12 cellular contexts compared by ENCODE assay signal in genomic region chr1:21313146-21313885, GRCh38. TPM values are rescaled to one million over a fixed set of nuclear protein-coding genes. Genes with fewer than 3 reads are reported as not detected.
DNase-seq lines count a peak whose midpoint lies in the region; ATAC-seq, FAIRE-seq and TF ChIP-seq lines count a peak whose summit lies in the region.
"Had no signal": no experiment of that assay in that cellular context is flagged by ENCODE, and none has a peak within 500 bp of the region (broad histone marks: within the 10 kb centered on the region; RNA-seq: fewer than 3 reads in every experiment).

No MANE protein-coding gene starts in this region.

- H3K27me3 ChIP-seq in HepG2 (ENCODE audit: control insufficient read depth in 1 of 2, insufficient read depth in 2 of 2, low read length in 2 of 2) (no peaks in the 10 kb centered on the region), right lobe of liver (no peaks in the 10 kb centered on the region)
- H3K27me3 ChIP-seq in naive thymus-derived CD4-positive, alpha-beta T cell (ENCODE audit: control insufficient read depth in 2 of 2, insufficient read depth in 2 of 2, low read length in 2 of 2), result no peaks in the 10 kb centered on the region
- H3K27me3 ChIP-seq: BLaER1 had no signal

- no peak overlapping the region for H3K9ac ChIP-seq in HepG2 (ENCODE audit: insufficient read depth, low read depth, low read length)
- H3K9ac ChIP-seq: BLaER1 had no signal

- TF ChIP-seq CTCF in HepG2 (CRISPR knock-in tag; IDR thresholded peaks at IDR 0.05) (no peak), right lobe of liver (IDR thresholded peaks at IDR 0.05) (no peak), coronary artery (IDR thresholded peaks at IDR 0.05) (no peak), mesothelial cell of epicardium (IDR thresholded peaks at IDR 0.05; ENCODE audit: unreplicated experiment) (no peak), natural killer cell (IDR thresholded peaks at IDR 0.05) (no peak)

- ATAC-seq in HepG2 (no peak), right lobe of liver (no peak), natural killer cell (no peak), HG03175 (IDR thresholded peaks at IDR 0.05; ENCODE audit: unreplicated experiment) (no peak)
- no peak for ATAC-seq in naive thymus-derived CD4-positive, alpha-beta T cell

- H3K27ac ChIP-seq in HepG2 (ENCODE audit: extremely low read length, insufficient read depth, low read length) (no peak overlapping the region), right lobe of liver (no peak overlapping the region), coronary artery (peak overlapping the region; percentile 95 to 98)
- H3K27ac ChIP-seq in naive thymus-derived CD4-positive, alpha-beta T cell (ENCODE audit: low read depth, low read length), result no peak overlapping the region
- H3K27ac ChIP-seq: BLaER1 had no signal

- in situ Hi-C loops in HepG2 (cut with HindIII; ENCODE audit: extremely low pct_ligation_motif_present, low pct_unique_long_range_greater_than_20kb), result no loop called here

- H3K4me1 ChIP-seq in HepG2 (ENCODE audit: insufficient read depth, low read length) (peaks cover 45% of the 10 kb centered on the region), right lobe of liver (peaks cover 0 to 31% (median 3%) of the 10 kb centered on the region in 4 donors)
- H3K4me1 ChIP-seq in naive thymus-derived CD4-positive, alpha-beta T cell (ENCODE audit: control insufficient read depth in 2 of 2, insufficient read depth in 2 of 2, low read length in 2 of 2), result peaks cover 0 to 23% of the 10 kb centered on the region in 2 donors

- H3K36me3 ChIP-seq in HepG2 (replicated peaks in 1 of 2; ENCODE audit: control insufficient read depth in 1 of 2, insufficient read depth in 2 of 2, low read length in 2 of 2) (no peaks in the 10 kb centered on the region), right lobe of liver (no peaks in the 10 kb centered on the region)
- H3K36me3 ChIP-seq in naive thymus-derived CD4-positive, alpha-beta T cell (ENCODE audit: control insufficient read depth in 2 of 3, insufficient read depth in 3 of 3, low read length in 3 of 3), result peaks cover 0 to 5% (median 5%) of the 10 kb centered on the region in 3 experiments
- H3K36me3 ChIP-seq: BLaER1 had no signal

- intact Hi-C loops in HepG2 (cut with micrococcal nuclease; ENCODE audit: unreplicated experiment), result no loop called here
- intact Hi-C loops in right lobe of liver (cut with DNase I), result no loop called here
- intact Hi-C loops in natural killer cell (cut with micrococcal nuclease), result no loop called here
- intact Hi-C loops in naive thymus-derived CD4-positive, alpha-beta T cell (cut with micrococcal nuclease), result no loop called here

- CTCF ChIA-PET in HepG2 (lab: Yijun Ruan, JAX; ENCODE audit: low intra/inter-chr PET ratio, low total read pairs), result no interaction called here
- CTCF ChIA-PET in naive thymus-derived CD4-positive, alpha-beta T cell (lab: Charles Lee), result interaction anchor here (0.6 to 3.0 kb wide), 5 partner anchors 11 to 47 kb away, joined by 3 to 8 read pairs (median 4); no protein-coding TSS in a partner anchor

- TF ChIP-seq RAD21 in HepG2 (CRISPR knock-in tag; IDR thresholded peaks at IDR 0.05), result no peak

- TF ChIP-seq EP300 in HepG2 (IDR thresholded peaks at IDR 0.05; ENCODE audit: low read depth in 2 of 2, low read length in 2 of 2) (no peak), HepG2 (CRISPR knock-in tag; IDR thresholded peaks at IDR 0.05; ENCODE audit: borderline replicate concordance) (no peak)

- H3K4me2 ChIP-seq in HepG2 (ENCODE audit: low read depth, low read length), result no peak overlapping the region
- H3K4me2 ChIP-seq: BLaER1 had no signal

- H3K36me3 Mint-ChIP-seq in mesothelial cell of epicardium (no peaks in the 10 kb centered on the region), natural killer cell (no peaks in the 10 kb centered on the region)
- peaks cover 4 to 19% (median 11%) of the 10 kb centered on the region in 5 donors for H3K36me3 Mint-ChIP-seq in naive thymus-derived CD4-positive, alpha-beta T cell
- H3K36me3 Mint-ChIP-seq: immature natural killer cell had no signal

- H3K79me2 ChIP-seq in HepG2 (ENCODE audit: insufficient read depth, low read length), result no peaks in the 10 kb centered on the region

- no peak overlapping the region for H3K4me3 Mint-ChIP-seq in mesothelial cell of epicardium
- no peak overlapping the region for H3K4me3 Mint-ChIP-seq in natural killer cell
- peak overlapping the region in 1 of 10 donors; percentile 32 for H3K4me3 Mint-ChIP-seq in naive thymus-derived CD4-positive, alpha-beta T cell
- H3K4me3 Mint-ChIP-seq: dendritic cell treated with granulocyte-macrophage colony-stimulating factor and Interleukin-4, amounts not matched to agents 40 ng/mL and 50 ng/mL, for 4 days; immature natural killer cell had no signal

- BruUV-seq in HepG2 (replicated peaks; lab: Mats Ljungman, UMichigan), result no TSS peak

- 77% methylated on average over 6 of the region's 6 CpGs for WGBS in HepG2 (ENCODE audit: low lambda C conversion rate)
- 100% methylated on average over 2 of the region's 6 CpGs for WGBS in right lobe of liver (ENCODE audit: insufficient coverage, low coverage, low lambda C conversion rate, missing lambda C conversion rate)

- DNase-seq in HepG2 (ENCODE audit: low spot score) (no peak), right lobe of liver (no peak), coronary artery (ENCODE audit: low spot score) (peak; percentile 86), mesothelial cell of epicardium (ENCODE audit: low spot score in 2 of 2, unreplicated experiment in 2 of 2) (no peak), natural killer cell (no peak), cerebellar nuclear complex (lab: John Stamatoyannopoulos, UW) (no peak)
- no peak for DNase-seq in naive thymus-derived CD4-positive, alpha-beta T cell
- DNase-seq: immature natural killer cell, NCI-H1694 treated with DMSO at 0.1 percent for 48 hours had no signal

- POLR2A ChIA-PET in HepG2 (lab: Yijun Ruan, JAX), result interaction anchor here (0.9 to 2.5 kb wide), 7 partner anchors 10 to 65 kb away, joined by 3 to 13 read pairs (median 6); no protein-coding TSS in a partner anchor
- POLR2A ChIA-PET in naive thymus-derived CD4-positive, alpha-beta T cell (lab: Charles Lee), result interaction anchor here (1.7 to 23.1 kb wide), 3 partner anchors 9 to 19 kb away, joined by 9 to 427 read pairs (median 12); partner anchors contain the start of gene ECE1

- H3K27me3 Mint-ChIP-seq in mesothelial cell of epicardium (ENCODE audit: low read depth) (no peaks in the 10 kb centered on the region), natural killer cell (ENCODE audit: low read depth in 2 of 2) (no peaks in the 10 kb centered on the region)
- H3K27me3 Mint-ChIP-seq in naive thymus-derived CD4-positive, alpha-beta T cell, result no peaks in the 10 kb centered on the region

- H3K4me3 ChIP-seq in HepG2 (replicated peaks in 1 of 3; ENCODE audit: insufficient read depth in 1 of 3, low read depth in 2 of 3, low read length in 3 of 3), result no peak overlapping the region
- H3K4me3 ChIP-seq in right lobe of liver, result no peak overlapping the region
- H3K4me3 ChIP-seq in coronary artery, result no peak overlapping the region
- H3K4me3 ChIP-seq in naive thymus-derived CD4-positive, alpha-beta T cell (ENCODE audit: low read length), result no peak overlapping the region
- H3K4me3 ChIP-seq: BLaER1 had no signal

- H3K4me1 Mint-ChIP-seq in mesothelial cell of epicardium, result peaks cover 36% of the 10 kb centered on the region
- peaks cover 13 to 42% of the 10 kb centered on the region in 2 donors for H3K4me1 Mint-ChIP-seq in natural killer cell
- peaks cover 34 to 68% (median 50%) of the 10 kb centered on the region in 7 donors for H3K4me1 Mint-ChIP-seq in naive thymus-derived CD4-positive, alpha-beta T cell

- FAIRE-seq in HepG2 (lab: Jason Lieb, UNC), result no peak

- H3K27ac Mint-ChIP-seq in mesothelial cell of epicardium (peak overlapping the region; percentile 83), natural killer cell (no peak overlapping the region)
- H3K27ac Mint-ChIP-seq in naive thymus-derived CD4-positive, alpha-beta T cell, result peak overlapping the region in 3 of 9 donors; percentile 12 to 68 (median 20)
- H3K27ac Mint-ChIP-seq: dendritic cell treated with granulocyte-macrophage colony-stimulating factor and Interleukin-4, amounts not matched to agents 40 ng/mL and 50 ng/mL, for 4 days had no signal

- H3K9me3 ChIP-seq in HepG2 (ENCODE audit: low read length) (no peaks in the 10 kb centered on the region), right lobe of liver (no peaks in the 10 kb centered on the region)
- H3K9me3 ChIP-seq in naive thymus-derived CD4-positive, alpha-beta T cell (ENCODE audit: control insufficient read depth in 2 of 3, low read length in 3 of 3), result no peaks in the 10 kb centered on the region

- peaks cover 7% of the 10 kb centered on the region; the same call in 1 of the 2 replicates for H4K20me1 ChIP-seq in HepG2 (ENCODE audit: insufficient read depth, low read length)
- H4K20me1 ChIP-seq: BLaER1 had no signal

- TF ChIP-seq POLR2A in HepG2 (IDR thresholded peaks at IDR 0.05; ENCODE audit: insufficient read depth in 1 of 2, low read depth in 2 of 2, low read length in 2 of 2) (no peak), right lobe of liver (IDR thresholded peaks at IDR 0.05) (no peak)

- H3K9me3 Mint-ChIP-seq in mesothelial cell of epicardium (no peaks in the 10 kb centered on the region), natural killer cell (no peaks in the 10 kb centered on the region)
- H3K9me3 Mint-ChIP-seq in naive thymus-derived CD4-positive, alpha-beta T cell, result no peaks in the 10 kb centered on the region
- H3K9me3 Mint-ChIP-seq: dendritic cell treated with granulocyte-macrophage colony-stimulating factor and Interleukin-4, amounts not matched to agents 40 ng/mL and 50 ng/mL, for 4 days; immature natural killer cell had no signal

- H2AFZ ChIP-seq in HepG2 (ENCODE audit: low read length), result no peak overlapping the region

RNA-seq across cellular contexts. Expression of gene ECE1, which starts 23.1 kb away (rescaled TPM):
- total RNA-seq in HepG2 (2016; rRNA removed; fragmentation: Illumina TruSeq; extraction: Trizol) (11.1 and 21.2 TPM in 2 replicates), right lobe of liver (10 to 100 TPM; 39.7 to 61.3 (median 43.8) TPM), mesothelial cell of epicardium (39.3 to 41.8 TPM (median 41.1 TPM) in 3 replicates), natural killer cell (10 to 100 TPM; 47.2 to 70.1 (median 50.7) TPM)
- 3.1 and 4.6 TPM in 2 replicates for total RNA-seq in HepG2 (2016; cell fraction: cytosol; rRNA removed; fragmentation: Illumina TruSeq; extraction: Trizol; ENCODE audit: low read depth)
- total RNA-seq in HepG2 (2016; cell fraction: insoluble cytoplasmic fraction; rRNA removed; fragmentation: Illumina TruSeq; extraction: Trizol), result 8.0 and 21.1 TPM in 2 replicates
- total RNA-seq in HepG2 (2016; cell fraction: membrane; rRNA removed; fragmentation: Illumina TruSeq; extraction: Trizol), result 5.2 and 6.6 TPM in 2 replicates
- total RNA-seq in HepG2 (2016; cell fraction: nucleus; rRNA removed; fragmentation: Illumina TruSeq; extraction: Trizol), result 18.9 and 25.8 TPM in 2 replicates
- polyA plus RNA-seq in HepG2 (2011; rRNA removed), result 13.5 and 17.0 TPM in 2 replicates
- polyA plus RNA-seq in HepG2 (2011; cell fraction: cytosol; rRNA removed), result 7.9 and 8.8 TPM in 2 replicates
- 20.3 and 20.8 TPM in 2 replicates for polyA plus RNA-seq in HepG2 (2011; cell fraction: nucleus; rRNA removed)
- polyA plus RNA-seq in HepG2 (2012), result 23.5 and 24.3 TPM in 2 replicates
- 1.8 TPM in 2 replicates for polyA plus RNA-seq in HepG2 (2016; cell fraction: cytosol; fragmentation: Illumina TruSeq; extraction: Trizol; ENCODE audit: low read depth)
- 8.3 and 10.9 TPM in 2 replicates for polyA plus RNA-seq in HepG2 (2016; cell fraction: insoluble cytoplasmic fraction; fragmentation: Illumina TruSeq; extraction: Trizol; ENCODE audit: low read depth)
- 2.8 and 3.4 TPM in 2 replicates for polyA plus RNA-seq in HepG2 (2016; cell fraction: membrane; fragmentation: Illumina TruSeq; extraction: Trizol; ENCODE audit: low read depth)
- polyA plus RNA-seq in HepG2 (2016; cell fraction: nucleus; fragmentation: Illumina TruSeq; extraction: Trizol; ENCODE audit: insufficient read depth, low read depth), result 36.4 and 38.3 TPM in 2 replicates
- 34.0 and 41.6 TPM in 2 replicates for polyA minus RNA-seq in HepG2 (2011; rRNA and poly(A)+ RNA removed; ENCODE audit: low replicate concordance)
- polyA minus RNA-seq in HepG2 (2011; cell fraction: cytosol; rRNA and poly(A)+ RNA removed), result 9.9 and 11.8 TPM in 2 replicates
- polyA minus RNA-seq in HepG2 (2011; cell fraction: nucleus; rRNA and poly(A)+ RNA removed), result 11.3 and 11.4 TPM in 2 replicates
- 10 to 100 TPM; 63.3 to 97.4 (median 72.2) TPM for total RNA-seq in naive thymus-derived CD4-positive, alpha-beta T cell
- 10 to 100 TPM; 21.3 to 50.4 TPM for polyA plus RNA-seq in naive thymus-derived CD4-positive, alpha-beta T cell

Comparison
In these comparisons a context has a peak if more than half of its experiments do, and no peak if none do; other contexts are left out.
1. H3K27ac ChIP-seq: peak in coronary artery (2 of 2); none in HepG2 (single experiment), right lobe of liver (0 of 3) and naive thymus-derived CD4-positive, alpha-beta T cell (single experiment).